In the genomic region with DNA sequence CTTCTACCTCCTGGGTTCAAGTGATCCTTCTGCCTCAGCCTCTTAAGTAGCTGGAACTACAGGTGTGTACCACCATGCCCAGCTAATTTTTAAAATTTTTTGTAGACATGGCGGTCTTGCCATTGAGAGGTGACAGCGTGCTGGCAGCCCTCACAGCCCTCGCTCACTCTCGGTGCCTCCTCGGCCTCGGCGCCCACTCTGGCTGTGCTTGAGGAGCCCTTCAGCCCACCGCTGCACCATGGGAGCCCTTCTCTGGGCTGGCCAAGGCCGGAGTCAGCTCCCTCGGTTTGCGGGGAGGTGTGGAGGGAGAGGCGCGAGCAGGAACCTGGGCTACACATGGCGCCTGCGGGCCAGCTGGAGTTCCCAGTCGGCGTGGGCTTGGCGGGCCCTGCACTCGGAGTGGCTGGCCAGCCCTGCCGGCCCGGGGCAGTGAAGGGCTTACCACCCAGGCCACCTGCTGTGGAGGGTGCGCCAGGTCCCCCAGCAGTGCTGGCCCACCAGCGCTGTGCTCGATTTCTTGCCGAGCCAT, we compare ENCODE assay signal across 4 cellular contexts.
A peak's percentile ranks its signal among the peaks of the same experiment; 100 is the strongest.
DNase-seq lines count a peak whose midpoint lies in the region; ATAC-seq, FAIRE-seq and TF ChIP-seq lines count a peak whose summit lies in the region.
"Not testable (repeated sequence)": the region's sequence is repeated elsewhere in the genome, so short reads cannot be mapped to it uniquely, and the experiment has no call there.

No MANE protein-coding gene starts in this region.

- not testable (repeated sequence) for H4K8ac ChIP-seq in neuronal stem cell (ENCODE audit: low read depth, low read length)

- not testable (repeated sequence) for H3K9ac ChIP-seq in kidney (ENCODE audit: low read length in 2 of 2); neuronal stem cell (ENCODE audit: low read depth, low read length, poor library complexity)

- H3K79me1 ChIP-seq in neuronal stem cell (ENCODE audit: low read depth, low read length), result not testable (repeated sequence)

- H3K4me1 ChIP-seq in kidney (ENCODE audit: control insufficient read depth in 1 of 2, insufficient read depth in 1 of 2, low read depth in 1 of 2, low read length in 2 of 2), result not testable (repeated sequence)
- peaks cover 0 to 15% of the 10 kb centered on the region in 2 donors for H3K4me1 ChIP-seq in neuronal stem cell (ENCODE audit: control insufficient read depth in 2 of 2, insufficient read depth in 1 of 2, low read depth in 1 of 2, low read length in 2 of 2)

- H3K27me3 ChIP-seq in neuronal stem cell (ENCODE audit: control insufficient read depth in 3 of 3, insufficient read depth in 3 of 3, low read depth in 1 of 3, low read length in 3 of 3), result not testable (repeated sequence)

- H3K27ac Mint-ChIP-seq in stimulated activated naive CD8-positive, alpha-beta T cell treated with anti-CD3 and anti-CD28 coated beads, Interleukin-15, amount 100 ng/mL, for 72 hours, result not testable (repeated sequence)

- H3K18ac ChIP-seq in neuronal stem cell (ENCODE audit: low read length), result peak overlapping the region; percentile 15

- H2BK15ac ChIP-seq in neuronal stem cell (ENCODE audit: low read length), result not testable (repeated sequence)

- not testable (repeated sequence) for H3K36me3 ChIP-seq in kidney (ENCODE audit: control insufficient read depth in 1 of 2, insufficient read depth in 2 of 2, low read length in 2 of 2); neuronal stem cell (replicated peaks in 1 of 2; ENCODE audit: control insufficient read depth in 2 of 2, insufficient read depth in 2 of 2, low read length in 2 of 2)

- not testable (repeated sequence) for H3K27ac ChIP-seq in kidney (ENCODE audit: low read depth in 2 of 2, low read length in 2 of 2); neuronal stem cell (replicated peaks; ENCODE audit: low read length)

- DNase-seq in activated gamma-delta T cell (lab: John Stamatoyannopoulos, UW) (peak; percentile 6), kidney (peak; percentile 63)
- DNase-seq in neuronal stem cell (ENCODE audit: low spot score); stimulated activated naive CD8-positive, alpha-beta T cell treated with anti-CD3 and anti-CD28 coated beads, Interleukin-15, amount 100 ng/mL, for 72 hours: not testable (repeated sequence)

- not testable (repeated sequence) for H3K4ac ChIP-seq in neuronal stem cell (ENCODE audit: low read length)

- H2BK120ac ChIP-seq in neuronal stem cell (ENCODE audit: low read depth, low read length), result not testable (repeated sequence)

- FAIRE-seq in kidney (lab: Jason Lieb, UNC), result not testable (repeated sequence)

- not testable (repeated sequence) for H3K23ac ChIP-seq in neuronal stem cell (ENCODE audit: low read depth, low read length, poor library complexity)

- not testable (repeated sequence) for TF ChIP-seq CTCF in kidney (IDR thresholded peaks at IDR 0.05; ENCODE audit: borderline replicate concordance, extremely low read depth, insufficient read depth)

- peak overlapping the region; percentile 30 for H2BK12ac ChIP-seq in neuronal stem cell (ENCODE audit: low read length)

- not testable (repeated sequence) for H3K4me1 Mint-ChIP-seq in stimulated activated naive CD8-positive, alpha-beta T cell treated with anti-CD3 and anti-CD28 coated beads, Interleukin-15, amount 100 ng/mL, for 72 hours

- peak; percentile 28 for ATAC-seq in stimulated activated naive CD8-positive, alpha-beta T cell treated with anti-CD3 and anti-CD28 coated beads, Interleukin-15, amount 100 ng/mL, for 72 hours

- intact Hi-C loops in kidney (cut with DNase I), result not testable (repeated sequence)

- H2AFZ ChIP-seq in neuronal stem cell (ENCODE audit: low read length), result not testable (repeated sequence)

- H2BK5ac ChIP-seq in neuronal stem cell (ENCODE audit: low read length), result not testable (repeated sequence)

- not testable (repeated sequence) for H3K4me3 Mint-ChIP-seq in stimulated activated naive CD8-positive, alpha-beta T cell treated with anti-CD3 and anti-CD28 coated beads, Interleukin-15, amount 100 ng/mL, for 72 hours

- not testable (repeated sequence) for H2AK5ac ChIP-seq in neuronal stem cell (ENCODE audit: low read depth, low read length)

- H3K27me3 Mint-ChIP-seq in stimulated activated naive CD8-positive, alpha-beta T cell treated with anti-CD3 and anti-CD28 coated beads, Interleukin-15, amount 100 ng/mL, for 72 hours, result not testable (repeated sequence)

- H4K91ac ChIP-seq in neuronal stem cell (ENCODE audit: low read depth, low read length, poor library complexity), result not testable (repeated sequence)

- H3K4me3 ChIP-seq in kidney (ENCODE audit: low read length in 2 of 2); neuronal stem cell (ENCODE audit: low read length in 2 of 2): not testable (repeated sequence)

- no CpG with 5 or more reads among the region's 25 CpGs for WGBS in neuronal stem cell (ENCODE audit: extremely low coverage in 2 of 2, insufficient read length in 2 of 2, insufficient replicate concordance in 1 of 2), 2 donors

- not testable (repeated sequence) for H3K14ac ChIP-seq in neuronal stem cell (ENCODE audit: low read length)

- not testable (repeated sequence) for H3K9me3 ChIP-seq in kidney (ENCODE audit: control insufficient read depth in 1 of 2, low read length in 2 of 2); neuronal stem cell (replicated peaks in 1 of 2; ENCODE audit: control insufficient read depth in 2 of 2, insufficient read depth in 1 of 2, low read depth in 1 of 2, low read length in 2 of 2)

- H3K9me3 Mint-ChIP-seq in stimulated activated naive CD8-positive, alpha-beta T cell treated with anti-CD3 and anti-CD28 coated beads, Interleukin-15, amount 100 ng/mL, for 72 hours, result not testable (repeated sequence)

- H3K4me2 ChIP-seq in neuronal stem cell (ENCODE audit: insufficient read depth, low read length, poor library complexity, severe bottlenecking), result not testable (repeated sequence)
